6 cellular contexts compared by ENCODE assay signal in genomic region chrX:7908821-7909220, GRCh38.
"Had no signal": no experiment of that assay in that cellular context is flagged by ENCODE, and none has a peak within 500 bp of the region (broad histone marks: within the 10 kb centered on the region; RNA-seq: fewer than 3 reads in every experiment).

No MANE protein-coding gene starts in this region.

- DNase-seq: H9, HCEC 1CT, IMR-90, KG1 had no signal

- H3K4me1 Mint-ChIP-seq: H9 had no signal

- H3K27ac Mint-ChIP-seq: GM23338, H9 had no signal

- H3K4me3 Mint-ChIP-seq: GM23338, H9 had no signal

- ATAC-seq: GM23338, K562 had no signal

- H3K9me3 Mint-ChIP-seq: GM23338, H9 had no signal
